Comparison of ENCODE assay signal across 15 cellular contexts in the genomic region with DNA sequence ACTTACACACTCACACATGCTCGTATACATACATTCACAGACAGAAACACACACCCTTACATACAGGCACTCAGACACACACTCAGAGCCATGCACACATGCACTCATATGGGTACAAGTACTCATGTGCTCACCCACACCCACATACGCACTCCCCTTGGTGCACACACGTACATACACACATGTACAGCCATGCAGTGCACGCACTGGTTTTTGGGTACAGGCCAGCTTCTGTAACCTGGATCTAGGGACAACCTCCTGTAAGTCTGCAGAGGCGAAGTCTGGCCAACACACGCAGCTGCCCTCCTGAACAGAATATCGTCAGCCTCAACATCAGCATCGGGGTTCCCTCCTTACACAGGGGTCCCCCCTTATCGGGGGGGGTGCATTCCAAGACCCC.
"Had no signal": no experiment of that assay in that cellular context is flagged by ENCODE, and none has a peak within 500 bp of the region (broad histone marks: within the 10 kb centered on the region; RNA-seq: fewer than 3 reads in every experiment).

No MANE protein-coding gene starts in this region.

- H3K36me3 ChIP-seq: ascending aorta, breast epithelium, lower lobe of right lung, upper lobe of right lung had no signal

- H3K27ac ChIP-seq: ascending aorta, breast epithelium, lower lobe of right lung, parathyroid adenoma, SK-N-MC, testis, upper lobe of right lung had no signal

- H3K4me3 ChIP-seq: ascending aorta, breast epithelium, lower lobe of right lung, SK-N-MC, testis, upper lobe of right lung had no signal

- H3K9me3 ChIP-seq: ascending aorta, breast epithelium, lower lobe of right lung, testis, upper lobe of right lung had no signal

- H3K9ac ChIP-seq: parathyroid adenoma had no signal

- H3K4me1 ChIP-seq: ascending aorta, breast epithelium, parathyroid adenoma, testis, upper lobe of right lung had no signal

- ATAC-seq: effector memory CD8-positive, alpha-beta T cell; lower lobe of right lung; stimulated activated naive CD8-positive, alpha-beta T cell treated with anti-CD3 and anti-CD28 coated beads, Interleukin-15, amount 100 ng/mL, for 72 hours; upper lobe of right lung had no signal

- FAIRE-seq: small intestine had no signal

- H3K27me3 ChIP-seq: ascending aorta, testis had no signal

- DNase-seq: activated CD4-positive, alpha-beta T cell treated with anti-CD3 and anti-CD28 coated beads, Interleukin-2, amount 50 U/mL, for 4 hours; activated CD4-positive, CD25-positive, alpha-beta regulatory T cell treated with anti-CD3 and anti-CD28 coated beads, Interleukin-2, amount 50 U/mL, for 72 hours; activated naive CD4-positive, alpha-beta T cell treated with Interleukin-2 at 50 U/mL for 16 hours; cerebellar nuclear complex; foreskin melanocyte; lower lobe of right lung; small intestine; stimulated activated naive CD8-positive, alpha-beta T cell treated with anti-CD3 and anti-CD28 coated beads, Interleukin-15, amount 100 ng/mL, for 72 hours; upper lobe of right lung had no signal
